In genomic region chr1:93845554-93846150, GRCh38 we compare ENCODE assay signal across 8 cellular contexts. TPM values are rescaled to one million over a fixed set of nuclear protein-coding genes. Genes with fewer than 3 reads are reported as not detected.
DNase-seq lines count a peak whose midpoint lies in the region; ATAC-seq and TF ChIP-seq lines count a peak whose summit lies in the region.

No MANE protein-coding gene starts in this region.

- TF ChIP-seq CTCF in HCT116 (IDR thresholded peaks at IDR 0.05 in 2 of 3, conservative IDR thresholded peaks at IDR 0.05 in 1 of 3; ENCODE audit: borderline replicate concordance in 1 of 3, insufficient read depth in 1 of 3, low read depth in 2 of 3, low read length in 2 of 3) = no peak

- H4K20me1 ChIP-seq in HCT116 (ENCODE audit: insufficient read depth) = no peaks in the 10 kb centered on the region

- peak; percentile 26 for ATAC-seq in HCT116
- no peak for ATAC-seq in HG02763 (IDR thresholded peaks at IDR 0.05; ENCODE audit: unreplicated experiment)

- peak overlapping the region; percentile 78 for H3K9ac ChIP-seq in HCT116 (ENCODE audit: low read length)

- DNase-seq in activated CD8-positive, alpha-beta memory T cell treated with anti-CD3 and anti-CD28 coated beads for 24 hours = peak; percentile 62
- DNase-seq in activated CD8-positive, alpha-beta memory T cell treated with anti-CD3 and anti-CD28 coated beads, Interleukin-2, amount 50 U/mL, for 48 hours = no peak
- DNase-seq in HCT116 (ENCODE audit: low read depth, low spot score) (no peak), NCI-H146 (lab: John Stamatoyannopoulos, UW) (peak; percentile 36), amniotic epithelial cell (ENCODE audit: low read depth) (peak; percentile 95), iris pigment epithelial cell (ENCODE audit: low read depth) (peak; percentile 95)
- peak; percentile 6 to 28 for DNase-seq in stimulated activated CD4-positive, alpha-beta T cell treated with anti-CD3 and anti-CD28 coated beads, Interleukin-4, amount 100 ng/mL, for 48 hours (ENCODE audit: low read depth in 2 of 2)

- intact Hi-C loops in HCT116 (cut with micrococcal nuclease) = loop anchor here (2.0 kb wide), 2 partner anchors 407 to 541 kb away; no protein-coding TSS in a partner anchor

- CTCF ChIA-PET in HCT116 (lab: Charles Lee) = interaction anchor here (0.9 to 1.5 kb wide), 7 partner anchors 16 to 541 kb away, joined by 3 to 11 read pairs (median 7); no protein-coding TSS in a partner anchor

- H3K4me2 ChIP-seq in HCT116 (ENCODE audit: low read length) = peak overlapping the region; percentile 97

- no peak for TF ChIP-seq POLR2A in HCT116 (IDR thresholded peaks at IDR 0.05; ENCODE audit: borderline replicate concordance, extremely low read depth, insufficient read depth, insufficient read length)

- no peak for TF ChIP-seq RAD21 in HCT116 (IDR thresholded peaks at IDR 0.05; ENCODE audit: low read depth)

- H3K4me1 ChIP-seq in HCT116 (ENCODE audit: control insufficient read depth in 1 of 2, insufficient read depth in 2 of 2, low read length in 2 of 2) = peaks cover 7 to 33% of the 10 kb centered on the region in 2 experiments; a peak in 3 of 4 replicates

- H3K9me3 ChIP-seq in HCT116 (ENCODE audit: control insufficient read depth in 1 of 2, insufficient read depth in 1 of 2, low read depth in 1 of 2, low read length in 2 of 2) = no peaks in the 10 kb centered on the region

- peak overlapping the region; percentile 58 for H2AFZ ChIP-seq in HCT116 (ENCODE audit: low read depth, low read length, poor library complexity, severe bottlenecking)

- no peaks in the 10 kb centered on the region for H3K79me2 ChIP-seq in HCT116 (ENCODE audit: insufficient read depth, low read length)

- H3K27ac ChIP-seq in HCT116 (ENCODE audit: low read depth, low read length) = peak overlapping the region; percentile 69

- POLR2A ChIA-PET in HCT116 (lab: Charles Lee) = interaction anchor here (0.7 to 1.3 kb wide), 2 partner anchors 140 to 228 kb away, joined by 3 to 4 read pairs; no protein-coding TSS in a partner anchor

- H3K27me3 ChIP-seq in HCT116 (ENCODE audit: insufficient read depth, low read length) = no peaks in the 10 kb centered on the region

- no peaks in the 10 kb centered on the region for H3K36me3 ChIP-seq in HCT116 (ENCODE audit: control insufficient read depth in 1 of 2, insufficient read depth in 2 of 2, low read length in 2 of 2)

- H3K4me3 ChIP-seq in HCT116 (replicated peaks in 1 of 2; ENCODE audit: low read depth in 1 of 2, low read length in 2 of 2) = peak overlapping the region; percentile 59 to 79

- no peaks in the 10 kb centered on the region for H3K9me2 ChIP-seq in HCT116 (ENCODE audit: insufficient read depth)

- RAD21 ChIA-PET in HCT116 (lab: Charles Lee; ENCODE audit: low non-redundant PET in 1 of 2, low total read pairs in 2 of 2, uncharacterized antibody in 2 of 2, unreplicated experiment in 2 of 2) = interaction anchor here in 1 of 2 experiments (0.7 kb wide), 1 partner anchor 406 kb away, joined by 3 read pairs; no protein-coding TSS in a partner anchor

- BruUV-seq in HCT116 (replicated peaks; lab: Mats Ljungman, UMichigan) = TSS peak; percentile 45

TF ChIP-seq in HCT116, 20 proteins besides CTCF, POLR2A, EP300 and RAD21:
- TF ChIP-seq SIN3A (IDR thresholded peaks at IDR 0.05; ENCODE audit: low read depth) (peak; percentile 61; the same call in 1 of the 2 replicates), ZNF274 (IDR thresholded peaks at IDR 0.05; ENCODE audit: low read depth, low read length) (no peak), CBX3 (IDR thresholded peaks at IDR 0.05; ENCODE audit: low read depth) (no peak), EZH2phosphoT487 (IDR thresholded peaks at IDR 0.05; ENCODE audit: borderline replicate concordance) (no peak), ZFX (IDR thresholded peaks at IDR 0.05) (no peak), SRF (IDR thresholded peaks at IDR 0.05; ENCODE audit: low read depth) (no peak), EGR1 (IDR thresholded peaks at IDR 0.05; ENCODE audit: low read depth) (no peak), YY1 (IDR thresholded peaks at IDR 0.05; ENCODE audit: extremely low read depth, insufficient replicate concordance, low read depth, low read length) (peak; percentile 3), EZH2 (IDR thresholded peaks at IDR 0.05) (no peak), CEBPB (IDR thresholded peaks at IDR 0.05; ENCODE audit: low read depth) (no peak), SP1 (IDR thresholded peaks at IDR 0.05; ENCODE audit: low read depth) (no peak), FOSL1 (IDR thresholded peaks at IDR 0.05; ENCODE audit: low read depth) (no peak)
- TF ChIP-seq, protein P1, sequence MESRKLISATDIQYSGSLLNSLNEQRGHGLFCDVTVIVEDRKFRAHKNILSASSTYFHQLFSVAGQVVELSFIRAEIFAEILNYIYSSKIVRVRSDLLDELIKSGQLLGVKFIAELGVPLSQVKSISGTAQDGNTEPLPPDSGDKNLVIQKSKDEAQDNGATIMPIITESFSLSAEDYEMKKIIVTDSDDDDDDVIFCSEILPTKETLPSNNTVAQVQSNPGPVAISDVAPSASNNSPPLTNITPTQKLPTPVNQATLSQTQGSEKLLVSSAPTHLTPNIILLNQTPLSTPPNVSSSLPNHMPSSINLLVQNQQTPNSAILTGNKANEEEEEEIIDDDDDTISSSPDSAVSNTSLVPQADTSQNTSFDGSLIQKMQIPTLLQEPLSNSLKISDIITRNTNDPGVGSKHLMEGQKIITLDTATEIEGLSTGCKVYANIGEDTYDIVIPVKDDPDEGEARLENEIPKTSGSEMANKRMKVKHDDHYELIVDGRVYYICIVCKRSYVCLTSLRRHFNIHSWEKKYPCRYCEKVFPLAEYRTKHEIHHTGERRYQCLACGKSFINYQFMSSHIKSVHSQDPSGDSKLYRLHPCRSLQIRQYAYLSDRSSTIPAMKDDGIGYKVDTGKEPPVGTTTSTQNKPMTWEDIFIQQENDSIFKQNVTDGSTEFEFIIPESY (IDR thresholded peaks at IDR 0.05; ENCODE audit: extremely low read depth, insufficient replicate concordance, low read length) = no peak

RNA-seq across cellular contexts. Expression of gene DNTTIP2, which starts 33.4 kb away (rescaled TPM):
- 66.1 TPM for total RNA-seq in HCT116 (2021; ENCODE audit: unreplicated experiment)
- 17.3 and 21.1 TPM in 2 replicates for polyA plus RNA-seq in HCT116 (2012)

Comparison
In these comparisons a context has a peak if more than half of its experiments do, and no peak if none do; other contexts are left out.
1. DNase-seq: peak in activated CD8-positive, alpha-beta memory T cell treated with anti-CD3 and anti-CD28 coated beads for 24 hours (single experiment), NCI-H146 (single experiment), amniotic epithelial cell (single experiment), iris pigment epithelial cell (single experiment) and stimulated activated CD4-positive, alpha-beta T cell treated with anti-CD3 and anti-CD28 coated beads, Interleukin-4, amount 100 ng/mL, for 48 hours (2 of 2); none in activated CD8-positive, alpha-beta memory T cell treated with anti-CD3 and anti-CD28 coated beads, Interleukin-2, amount 50 U/mL, for 48 hours (single experiment) and HCT116 (single experiment).